18 cellular contexts compared by ENCODE assay signal in the genomic region with DNA sequence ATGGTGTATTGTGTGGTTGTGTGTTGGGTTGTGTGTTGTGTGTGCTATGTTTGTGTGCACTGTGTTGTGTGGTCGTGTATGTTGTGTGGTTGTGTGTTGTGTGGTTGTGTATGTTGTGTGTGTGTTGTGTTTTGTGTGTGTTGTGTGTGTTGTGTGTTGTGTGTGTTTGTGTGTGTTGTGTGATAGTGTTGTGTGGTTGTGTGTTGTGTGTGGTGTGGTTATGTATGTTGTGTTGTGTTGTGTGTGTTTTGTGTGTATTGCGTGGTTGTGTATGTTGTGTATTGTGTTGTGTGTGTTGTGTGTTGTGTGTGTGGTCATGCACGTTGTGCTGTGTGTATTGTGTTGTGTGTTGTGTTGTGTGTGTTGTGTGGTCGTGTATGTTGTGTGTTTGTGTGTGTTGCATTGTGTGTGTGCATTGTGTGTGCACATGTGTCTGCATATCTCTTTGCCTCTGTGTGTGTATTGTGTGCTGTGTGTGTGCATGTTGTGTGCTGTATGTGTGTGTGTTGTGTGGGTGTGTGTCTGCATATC. TPM values are rescaled to one million over a fixed set of nuclear protein-coding genes. Genes with fewer than 3 reads are reported as not detected.
DNase-seq lines count a peak whose midpoint lies in the region; ATAC-seq and TF ChIP-seq lines count a peak whose summit lies in the region.
"Had no signal": no experiment of that assay in that cellular context is flagged by ENCODE, and none has a peak within 500 bp of the region (broad histone marks: within the 10 kb centered on the region; RNA-seq: fewer than 3 reads in every experiment).

No MANE protein-coding gene starts in this region.

- H3K27ac ChIP-seq in mammary epithelial cell (ENCODE audit: insufficient read depth, low read depth, low read length) (no peak overlapping the region), stomach (no peak overlapping the region)
- H3K27ac ChIP-seq: uterus had no signal

- POLR2A ChIA-PET in MCF 10A (lab: Yijun Ruan, JAX) = no interaction called here

- no peak overlapping the region for H2AFZ ChIP-seq in mammary epithelial cell (ENCODE audit: low read depth, low read length)

- H3K4me1 Mint-ChIP-seq in MCF 10A (ENCODE audit: insufficient read depth, unreplicated experiment) (peaks cover 42% of the 10 kb centered on the region), immature natural killer cell (peaks cover 11 to 19% of the 10 kb centered on the region in 2 donors)
- H3K4me1 Mint-ChIP-seq in stimulated activated memory B cell treated with anti-CD40 and anti-IgM and Interleukin-4, amounts not matched to agents 10 μg/mL and 1 μg/mL and 100 μg/mL, for 72 hours = peaks cover 30% of the 10 kb centered on the region

- no peaks in the 10 kb centered on the region for H4K20me1 ChIP-seq in mammary epithelial cell (ENCODE audit: insufficient read depth, low read length)

- DNase-seq in MCF 10A (ENCODE audit: unreplicated experiment) = no peak
- no peak for DNase-seq in mammary epithelial cell
- DNase-seq in NAMALWA (ENCODE audit: low spot score) = peak; percentile 39
- DNase-seq in fibroblast of mammary gland (ENCODE audit: low read depth) = peak; percentile 12
- DNase-seq in stomach = no peak
- DNase-seq in SHP77 treated with DMSO at 0.1 percent for 48 hours (lab: John Stamatoyannopoulos, UW) = no peak
- no peak for DNase-seq in immature natural killer cell
- DNase-seq: activated CD4-positive, alpha-beta T cell treated with anti-CD3 and anti-CD28 coated beads, Interleukin-2, amount 50 U/mL, for 48 hours; cortex of kidney; NCI-H1930; stimulated activated naive CD4-positive, alpha-beta T cell; T1000; uterus had no signal

- no peak for TF ChIP-seq CTCF in MCF 10A (IDR thresholded peaks at IDR 0.05; ENCODE audit: unreplicated experiment)
- no peak for TF ChIP-seq CTCF in mammary epithelial cell (conservative IDR thresholded peaks at IDR 0.05 in 1 of 2, IDR thresholded peaks at IDR 0.05 in 1 of 2; ENCODE audit: extremely low read depth in 1 of 2, insufficient read depth in 1 of 2, low read depth in 1 of 2, low read length in 2 of 2)
- TF ChIP-seq CTCF in fibroblast of mammary gland (conservative IDR thresholded peaks at IDR 0.05; ENCODE audit: control insufficient read depth, insufficient read depth, low read depth, low read length) = no peak
- TF ChIP-seq CTCF in stomach (IDR thresholded peaks at IDR 0.05) = no peak

- peaks cover 79% of the 10 kb centered on the region for H3K36me3 Mint-ChIP-seq in MCF 10A (ENCODE audit: insufficient read depth, unreplicated experiment)
- no peaks in the 10 kb centered on the region for H3K36me3 Mint-ChIP-seq in stimulated activated memory B cell treated with anti-CD40 and anti-IgM and Interleukin-4, amounts not matched to agents 10 μg/mL and 1 μg/mL and 100 μg/mL, for 72 hours
- no peaks in the 10 kb centered on the region for H3K36me3 Mint-ChIP-seq in immature natural killer cell

- no peak for TF ChIP-seq POLR2A in stomach (IDR thresholded peaks at IDR 0.05)

- H3K4me3 ChIP-seq in mammary epithelial cell (replicated peaks in 1 of 3; ENCODE audit: insufficient read depth in 1 of 3, low read depth in 2 of 3, low read length in 3 of 3) (no peak overlapping the region), fibroblast of mammary gland (ENCODE audit: control insufficient read depth, low read depth, low read length) (no peak overlapping the region), stomach (no peak overlapping the region)
- H3K4me3 ChIP-seq: smooth muscle cell, uterus had no signal

- TF ChIP-seq EP300 in stomach (IDR thresholded peaks at IDR 0.05) = no peak

- H3K27me3 ChIP-seq in mammary epithelial cell (ENCODE audit: insufficient read depth, low read length) (no peaks in the 10 kb centered on the region), stomach (peaks cover 0 to 33% (median 0%) of the 10 kb centered on the region in 3 donors)
- H3K27me3 ChIP-seq: uterus had no signal

- ATAC-seq in stimulated activated memory B cell treated with anti-CD40 and anti-IgM and Interleukin-4, amounts not matched to agents 10 μg/mL and 1 μg/mL and 100 μg/mL, for 72 hours = no peak

- dilution Hi-C loops in mammary epithelial cell (cut with HindIII; ENCODE audit: low sequenced_read_pairs) = no loop called here

- H3K9ac ChIP-seq in mammary epithelial cell (ENCODE audit: insufficient read depth, low read length) = no peak overlapping the region

- H3K36me3 ChIP-seq in mammary epithelial cell (ENCODE audit: insufficient read depth, low read length) (no peaks in the 10 kb centered on the region), stomach (no peaks in the 10 kb centered on the region)
- H3K36me3 ChIP-seq: uterus had no signal

- CTCF ChIA-PET in MCF 10A (lab: Yijun Ruan, JAX) (no interaction called here), mammary epithelial cell (lab: Charles Lee; ENCODE audit: low non-redundant PET) (no interaction called here)

- H3K27ac Mint-ChIP-seq in MCF 10A (ENCODE audit: low read depth, unreplicated experiment) = peak overlapping the region; percentile 44
- peak overlapping the region; percentile 35 for H3K27ac Mint-ChIP-seq in stimulated activated memory B cell treated with anti-CD40 and anti-IgM and Interleukin-4, amounts not matched to agents 10 μg/mL and 1 μg/mL and 100 μg/mL, for 72 hours
- peak overlapping the region in 2 of 6 donors; percentile 64 to 76 for H3K27ac Mint-ChIP-seq in immature natural killer cell

- in situ Hi-C loops in mammary epithelial cell (cut with MboI; ENCODE audit: low sequenced_read_pairs in 2 of 2) = no loop called here

- H3K4me1 ChIP-seq in mammary epithelial cell (ENCODE audit: insufficient read depth, low read length) = peaks cover 26% of the 10 kb centered on the region
- H3K4me1 ChIP-seq in stomach = peaks cover 0 to 20% (median 5%) of the 10 kb centered on the region in 4 donors
- H3K4me1 ChIP-seq: uterus had no signal

- intact Hi-C loops in MCF 10A (cut with micrococcal nuclease) = no loop called here
- intact Hi-C loops in mammary epithelial cell (cut with micrococcal nuclease) = no loop called here
- intact Hi-C loops in stomach (cut with DNase I; ENCODE audit: low total_unique reads) = no loop called here

- H3K4me3 Mint-ChIP-seq in MCF 10A (ENCODE audit: unreplicated experiment) (peak overlapping the region; percentile 95), immature natural killer cell (no peak overlapping the region)
- peak overlapping the region; percentile 10 for H3K4me3 Mint-ChIP-seq in stimulated activated memory B cell treated with anti-CD40 and anti-IgM and Interleukin-4, amounts not matched to agents 10 μg/mL and 1 μg/mL and 100 μg/mL, for 72 hours

- BruUV-seq in MCF 10A (replicated peaks; lab: Mats Ljungman, UMichigan) (no TSS peak), mammary epithelial cell (replicated peaks; lab: Mats Ljungman, UMichigan) (no TSS peak)

- WGBS in mammary epithelial cell (ENCODE audit: low coverage, missing lambda C conversion rate) = 72% methylated on average over 4 of the region's 4 CpGs
- WGBS in stomach, 5 donors = 71 to 85% (median 80%) methylated on average over 4 of the region's 4 CpGs

- no peaks in the 10 kb centered on the region for H3K27me3 Mint-ChIP-seq in MCF 10A (ENCODE audit: insufficient read depth, unreplicated experiment)
- no peaks in the 10 kb centered on the region for H3K27me3 Mint-ChIP-seq in stimulated activated memory B cell treated with anti-CD40 and anti-IgM and Interleukin-4, amounts not matched to agents 10 μg/mL and 1 μg/mL and 100 μg/mL, for 72 hours
- peaks cover 1 to 8% (median 2%) of the 10 kb centered on the region in 3 donors for H3K27me3 Mint-ChIP-seq in immature natural killer cell (ENCODE audit: low read depth in 3 of 3)

- H3K9me3 ChIP-seq in mammary epithelial cell (replicated peaks; ENCODE audit: insufficient read depth, low read length) = no peaks in the 10 kb centered on the region
- no peaks in the 10 kb centered on the region for H3K9me3 ChIP-seq in stomach
- H3K9me3 ChIP-seq: uterus had no signal

- H3K79me2 ChIP-seq in mammary epithelial cell (ENCODE audit: insufficient read depth, low read length) = peaks cover 4% of the 10 kb centered on the region

- no peak overlapping the region for H3K4me2 ChIP-seq in mammary epithelial cell (ENCODE audit: insufficient read depth, low read depth, low read length)
- H3K4me2 ChIP-seq: smooth muscle cell had no signal

- H3K9me3 Mint-ChIP-seq in MCF 10A (ENCODE audit: unreplicated experiment) (peaks cover 8% of the 10 kb centered on the region), immature natural killer cell (no peaks in the 10 kb centered on the region)
- H3K9me3 Mint-ChIP-seq in stimulated activated memory B cell treated with anti-CD40 and anti-IgM and Interleukin-4, amounts not matched to agents 10 μg/mL and 1 μg/mL and 100 μg/mL, for 72 hours = peaks cover 7% of the 10 kb centered on the region

RNA-seq across cellular contexts. Expression of a gene that starts 2.9 kb away (rescaled TPM):
- total RNA-seq in MCF 10A (2022) (842 and 872 TPM in 2 replicates), mammary epithelial cell (100 to 1,000 TPM in 1 of 2 donors, 10 to 100 TPM in 1; 20.5 to 122 TPM), stomach (1,000 to 10,000 TPM in 1 of 5 donors, 100 to 1,000 TPM in 2, 10 to 100 TPM in 2; 35.3 to 1,672 (median 430) TPM)
- polyA plus RNA-seq in mammary epithelial cell (142 TPM), stomach (100 to 1,000 TPM in 1 of 3 donors, 10 to 100 TPM in 2; 22.8 to 367 (median 75.0) TPM), immature natural killer cell (under 1 TPM in 2 of 3 donors, not detected in 1; 0.09 to 0.78 TPM)
- polyA minus RNA-seq in mammary epithelial cell = 403 TPM

RNA-seq across cellular contexts. Expression of a gene that starts 19.9 kb away (rescaled TPM):
- total RNA-seq in MCF 10A (2022) = 115 and 124 TPM in 2 replicates
- total RNA-seq in mammary epithelial cell = 10 to 100 TPM; 50.2 to 95.9 TPM
- polyA plus RNA-seq in mammary epithelial cell = 75.9 TPM
- polyA minus RNA-seq in mammary epithelial cell = 230 TPM
- total RNA-seq in stomach = 10 to 100 TPM; 28.1 to 78.6 (median 54.2) TPM
- 100 to 1,000 TPM in 1 of 3 donors, 10 to 100 TPM in 2; 59.9 to 132 (median 64.4) TPM for polyA plus RNA-seq in stomach
- polyA plus RNA-seq in immature natural killer cell = 100 to 1,000 TPM; 127 to 178 (median 160) TPM

RNA-seq across cellular contexts. Expression of a gene that starts 22.0 kb away (rescaled TPM):
- total RNA-seq in MCF 10A (2022) (45.4 and 49.7 TPM in 2 replicates), mammary epithelial cell (10 to 100 TPM; 45.0 to 73.3 TPM), stomach (10 to 100 TPM; 30.1 to 91.5 (median 86.9) TPM)
- polyA plus RNA-seq in mammary epithelial cell (46.8 TPM), stomach (100 to 1,000 TPM in 1 of 3 donors, 10 to 100 TPM in 2; 44.9 to 111 (median 46.8) TPM), immature natural killer cell (1 to 10 TPM in 1 of 3 donors, under 1 TPM in 1, not detected in 1; 0.86 to 1.5 TPM)
- 28.9 TPM for polyA minus RNA-seq in mammary epithelial cell

RNA-seq across cellular contexts. Expression of a gene that starts 47.5 kb away (rescaled TPM):
- total RNA-seq in MCF 10A (2022) (12.1 and 12.2 TPM in 2 replicates), mammary epithelial cell (under 1 TPM in 1 of 2 donors, not detected in 1; 0.16 TPM), stomach (10 to 100 TPM in 1 of 5 donors, 1 to 10 TPM in 1, under 1 TPM in 1, not detected in 2; 0.14 to 60.1 (median 1.1) TPM)
- polyA plus RNA-seq in mammary epithelial cell (not detected), stomach (1 to 10 TPM in 1 of 3 donors, under 1 TPM in 2; 0.56 to 1.1 (median 0.60) TPM), immature natural killer cell (10 to 100 TPM in 2 of 3 donors, 1 to 10 TPM in 1; 7.3 to 39.0 (median 11.0) TPM)
- polyA minus RNA-seq in mammary epithelial cell = not detected
- total RNA-seq: M059J, NCI-H460, smooth muscle cell had no signal
- polyA plus RNA-seq: AG04450, smooth muscle cell had no signal

RNA-seq across cellular contexts. Expression of a gene that starts 49.7 kb away (rescaled TPM):
- total RNA-seq in MCF 10A (2022) = 28.5 and 76.7 TPM in 2 replicates
- 10 to 100 TPM; 59.0 to 95.1 TPM for total RNA-seq in mammary epithelial cell
- polyA plus RNA-seq in mammary epithelial cell = 31.9 TPM
- 31.9 TPM for polyA minus RNA-seq in mammary epithelial cell
- 10 to 100 TPM in 4 of 5 donors, 1 to 10 TPM in 1; 8.8 to 71.3 (median 43.0) TPM for total RNA-seq in stomach
- polyA plus RNA-seq in stomach = 10 to 100 TPM; 19.9 to 23.6 (median 20.2) TPM
- 10 to 100 TPM in 1 of 3 donors, 1 to 10 TPM in 2; 7.4 to 13.6 (median 7.7) TPM for polyA plus RNA-seq in immature natural killer cell
- total RNA-seq: M059J had no signal
- polyA plus RNA-seq: AG04450 had no signal

Comparison
In these comparisons a context has a peak if more than half of its experiments do, and no peak if none do; other contexts are left out.
1. DNase-seq: peak in NAMALWA (single experiment) and fibroblast of mammary gland (single experiment); none in MCF 10A (single experiment), mammary epithelial cell (single experiment), stomach (single experiment), SHP77 treated with DMSO at 0.1 percent for 48 hours (single experiment) and immature natural killer cell (0 of 3).
2. H3K4me3 Mint-ChIP-seq: peak in MCF 10A (single experiment) and stimulated activated memory B cell treated with anti-CD40 and anti-IgM and Interleukin-4, amounts not matched to agents 10 μg/mL and 1 μg/mL and 100 μg/mL, for 72 hours (single experiment); none in immature natural killer cell (0 of 5).